Comparison of ENCODE assay signal across 8 cellular contexts in the genomic region with DNA sequence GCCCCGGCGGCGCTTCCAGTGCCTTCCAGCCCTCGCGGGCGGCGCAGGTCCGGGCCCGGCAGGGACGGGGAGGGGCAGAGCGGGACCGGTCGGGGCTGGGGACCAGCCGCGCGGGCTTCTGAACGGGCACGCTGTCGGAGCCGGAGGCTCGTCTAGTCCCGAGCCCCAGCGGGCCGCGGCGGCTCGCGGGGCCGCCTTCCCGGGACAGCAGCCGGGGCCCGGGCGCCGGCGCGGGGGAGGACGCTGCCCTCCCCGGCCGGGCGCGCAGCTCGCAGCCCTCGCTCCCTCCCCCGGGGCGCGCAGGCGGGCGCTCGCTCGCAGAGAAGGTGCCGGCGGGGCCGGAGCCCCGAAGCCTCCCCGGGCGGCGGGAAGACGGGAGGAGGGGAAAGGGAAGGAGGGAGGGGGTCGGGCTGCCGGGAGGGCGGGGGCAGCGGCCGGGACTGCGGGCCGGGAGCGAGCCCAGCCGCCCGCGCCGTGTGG. TPM values are rescaled to one million over a fixed set of nuclear protein-coding genes. Genes with fewer than 3 reads are reported as not detected.
DNase-seq lines count a peak whose midpoint lies in the region; ATAC-seq and TF ChIP-seq lines count a peak whose summit lies in the region.

No MANE protein-coding gene starts in this region.

- peak overlapping the region; percentile 86 for H3K4me3 ChIP-seq in coronary artery
- H3K4me3 ChIP-seq in right lobe of liver, result peak overlapping the region; percentile 64 to 77 (median 70)

- no peaks in the 10 kb centered on the region for H3K36me3 Mint-ChIP-seq in activated CD4-positive, alpha-beta T cell treated with anti-CD3 and anti-CD28 coated beads, Interleukin-2, amount 10 ng/mL, durations not matched to agents 24 days and 14 days (ENCODE audit: low read depth)

- peaks cover 0 to 36% (median 6%) of the 10 kb centered on the region in 4 donors for H3K4me1 ChIP-seq in right lobe of liver

- H3K9me3 ChIP-seq in right lobe of liver, result no peaks in the 10 kb centered on the region

- ATAC-seq in right lobe of liver, result peak; percentile 48 to 69 (median 65)
- ATAC-seq in HG02588 (IDR thresholded peaks at IDR 0.05; ENCODE audit: unreplicated experiment), result no peak

- peaks cover 62% of the 10 kb centered on the region for H3K27me3 Mint-ChIP-seq in activated CD4-positive, alpha-beta T cell treated with anti-CD3 and anti-CD28 coated beads, Interleukin-2, amount 10 ng/mL, durations not matched to agents 24 days and 14 days

- TF ChIP-seq POLR2A in right lobe of liver (IDR thresholded peaks at IDR 0.05), result peak; percentile 77

- H3K27me3 ChIP-seq in right lobe of liver, result no peaks in the 10 kb centered on the region

- H3K4me1 Mint-ChIP-seq in activated CD4-positive, alpha-beta T cell treated with anti-CD3 and anti-CD28 coated beads, Interleukin-2, amount 10 ng/mL, durations not matched to agents 24 days and 14 days, result no peaks in the 10 kb centered on the region

- TF ChIP-seq CTCF in coronary artery (IDR thresholded peaks at IDR 0.05) (no peak), right lobe of liver (IDR thresholded peaks at IDR 0.05) (peak in 1 of 4 donors; percentile 6)

- H3K27ac Mint-ChIP-seq in activated CD4-positive, alpha-beta T cell treated with anti-CD3 and anti-CD28 coated beads, Interleukin-2, amount 10 ng/mL, durations not matched to agents 24 days and 14 days, result no peak overlapping the region

- peak; percentile 60 for DNase-seq in activated CD4-positive, alpha-beta T cell treated with anti-CD3 and anti-CD28 coated beads, Interleukin-2, amount 10 ng/mL, durations not matched to agents 24 days and 14 days
- DNase-seq in activated CD4-positive, alpha-beta T cell treated with anti-CD3 and anti-CD28 coated beads for 1 hour, result no peak
- DNase-seq in OCI-M1 (lab: John Stamatoyannopoulos, UW), result peak; percentile 87
- DNase-seq in coronary artery (ENCODE audit: low spot score), result peak; percentile 83
- peak; percentile 62 to 83 (median 72) for DNase-seq in right lobe of liver
- DNase-seq in substantia nigra (lab: John Stamatoyannopoulos, UW), result peak in 37 of 49 donors; percentile 49 to 85 (median 73)
- DNase-seq in OCI-M2 (lab: John Stamatoyannopoulos, UW; ENCODE audit: unreplicated experiment), result no peak

- H3K27ac ChIP-seq in coronary artery, result peak overlapping the region; percentile 87 to 98
- H3K27ac ChIP-seq in right lobe of liver, result peak overlapping the region; percentile 85 to 99 (median 97)
- H3K27ac ChIP-seq in substantia nigra (ENCODE audit: low read depth, low read length, poor library complexity, severe bottlenecking), result peak overlapping the region; percentile 83

- H3K4me3 Mint-ChIP-seq in activated CD4-positive, alpha-beta T cell treated with anti-CD3 and anti-CD28 coated beads, Interleukin-2, amount 10 ng/mL, durations not matched to agents 24 days and 14 days, result no peak overlapping the region

- no peaks in the 10 kb centered on the region for H3K9me3 Mint-ChIP-seq in activated CD4-positive, alpha-beta T cell treated with anti-CD3 and anti-CD28 coated beads, Interleukin-2, amount 10 ng/mL, durations not matched to agents 24 days and 14 days

- no CpG with 5 or more reads among the region's 70 CpGs for WGBS in right lobe of liver (ENCODE audit: insufficient coverage, low coverage, low lambda C conversion rate, missing lambda C conversion rate)

- intact Hi-C loops in activated CD4-positive, alpha-beta T cell treated with anti-CD3 and anti-CD28 coated beads, Interleukin-2, amount 10 ng/mL, durations not matched to agents 24 days and 14 days (cut with micrococcal nuclease), result no loop called here
- intact Hi-C loops in right lobe of liver (cut with DNase I), result no loop called here

- H3K36me3 ChIP-seq in right lobe of liver, result no peaks in the 10 kb centered on the region

RNA-seq across cellular contexts. Expression of a gene that starts 0.7 kb away (rescaled TPM):
- 0.05 TPM in 1 of 2 replicates, not detected in the other for total RNA-seq in activated CD4-positive, alpha-beta T cell treated with anti-CD3 and anti-CD28 coated beads, Interleukin-2, amount 10 ng/mL, durations not matched to agents 24 days and 14 days
- total RNA-seq in right lobe of liver, result 10 to 100 TPM; 26.8 to 42.7 (median 34.8) TPM

Comparison
In these comparisons a context has a peak if more than half of its experiments do, and no peak if none do; other contexts are left out.
1. DNase-seq: peak in activated CD4-positive, alpha-beta T cell treated with anti-CD3 and anti-CD28 coated beads, Interleukin-2, amount 10 ng/mL, durations not matched to agents 24 days and 14 days (single experiment), OCI-M1 (single experiment), coronary artery (single experiment), right lobe of liver (3 of 3) and substantia nigra (37 of 49); none in activated CD4-positive, alpha-beta T cell treated with anti-CD3 and anti-CD28 coated beads for 1 hour (single experiment) and OCI-M2 (single experiment).
2. RNA of a gene that starts 0.7 kb away (total RNA-seq): 26.8 to 42.7 TPM in right lobe of liver; 0.05 TPM in activated CD4-positive, alpha-beta T cell treated with anti-CD3 and anti-CD28 coated beads, Interleukin-2, amount 10 ng/mL, durations not matched to agents 24 days and 14 days; every median in the first group is over 10 times any median in the second.
3. Peak in every context shown above with its lines, with median percentiles within 50 percentile points of each other: H3K27ac ChIP-seq.